ENCODE assay signal across 22 cellular contexts in the genomic region with DNA sequence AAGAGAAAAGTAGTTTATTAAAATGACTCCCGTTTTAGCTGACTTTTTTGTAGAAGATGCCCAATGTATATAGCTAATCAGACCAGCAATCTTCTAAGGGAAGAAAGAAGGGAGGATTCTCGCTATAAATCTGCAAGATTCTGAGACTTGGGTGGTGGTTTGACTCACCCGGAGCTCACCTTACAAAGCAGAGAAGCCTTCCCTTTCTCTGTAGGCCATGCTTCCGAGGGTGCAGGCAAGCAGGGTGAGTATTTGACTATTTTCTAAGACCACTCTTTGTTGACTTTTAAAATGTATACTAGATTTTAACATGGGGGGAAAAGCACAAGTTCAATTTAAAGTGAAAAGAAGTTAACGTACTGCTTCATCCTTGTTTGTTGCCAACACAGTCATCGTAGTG. TPM values are rescaled to one million over a fixed set of nuclear protein-coding genes. Genes with fewer than 3 reads are reported as not detected.
DNase-seq lines count a peak whose midpoint lies in the region; ATAC-seq lines count a peak whose summit lies in the region.
"Had no signal": no experiment of that assay in that cellular context is flagged by ENCODE, and none has a peak within 500 bp of the region (broad histone marks: within the 10 kb centered on the region; RNA-seq: fewer than 3 reads in every experiment).

No MANE protein-coding gene starts in this region.

- no peak overlapping the region for H3K4me3 Mint-ChIP-seq in activated CD4-positive, alpha-beta T cell treated with anti-CD3 and anti-CD28 coated beads, Interleukin-2, amount 10 ng/mL, durations not matched to agents 24 days and 14 days
- H3K4me3 Mint-ChIP-seq in T-helper 17 cell, result peak overlapping the region; percentile 36
- H3K4me3 Mint-ChIP-seq in stimulated activated naive B cell treated with anti-CD40 and anti-IgM and Interleukin-4, amounts not matched to agents 10 μg/mL and 1 μg/mL and 100 μg/mL, for 72 hours, result no peak overlapping the region

- H3K27me3 Mint-ChIP-seq in activated CD4-positive, alpha-beta T cell treated with anti-CD3 and anti-CD28 coated beads, Interleukin-2, amount 10 ng/mL, durations not matched to agents 24 days and 14 days, result peaks cover 92% of the 10 kb centered on the region
- H3K27me3 Mint-ChIP-seq in T-helper 17 cell, result peaks cover 95% of the 10 kb centered on the region
- H3K27me3 Mint-ChIP-seq in stimulated activated naive B cell treated with anti-CD40 and anti-IgM and Interleukin-4, amounts not matched to agents 10 μg/mL and 1 μg/mL and 100 μg/mL, for 72 hours, result peaks cover 88 to 98% of the 10 kb centered on the region in 2 donors

- peaks cover 100% of the 10 kb centered on the region for H3K27me3 ChIP-seq in iPS-18a (ENCODE audit: control insufficient read depth, insufficient read depth, low read length)
- H3K27me3 ChIP-seq: SJCRH30 had no signal

- ATAC-seq in T-helper 17 cell (no peak), GM18870 (IDR thresholded peaks at IDR 0.05; ENCODE audit: unreplicated experiment) (no peak)
- no peak for ATAC-seq in stimulated activated naive B cell treated with anti-CD40 and anti-IgM and Interleukin-4, amounts not matched to agents 10 μg/mL and 1 μg/mL and 100 μg/mL, for 72 hours (replicated peaks)
- ATAC-seq: HCT116, K562 had no signal

- H3K9ac ChIP-seq in iPS-18a (ENCODE audit: low read length), result no peak overlapping the region
- H3K9ac ChIP-seq: BLaER1 treated with 17β-estradiol and CSF1 and Interleukin-3, amounts not matched to agents 10 nM and 100 nM had no signal

- H3K9me3 Mint-ChIP-seq in activated CD4-positive, alpha-beta T cell treated with anti-CD3 and anti-CD28 coated beads, Interleukin-2, amount 10 ng/mL, durations not matched to agents 24 days and 14 days, result peaks cover 8% of the 10 kb centered on the region
- H3K9me3 Mint-ChIP-seq in stimulated activated naive B cell treated with anti-CD40 and anti-IgM and Interleukin-4, amounts not matched to agents 10 μg/mL and 1 μg/mL and 100 μg/mL, for 72 hours, result peaks cover 0 to 4% of the 10 kb centered on the region in 2 donors

- peaks cover 38% of the 10 kb centered on the region for H3K4me1 Mint-ChIP-seq in activated CD4-positive, alpha-beta T cell treated with anti-CD3 and anti-CD28 coated beads, Interleukin-2, amount 10 ng/mL, durations not matched to agents 24 days and 14 days
- peaks cover 42% of the 10 kb centered on the region for H3K4me1 Mint-ChIP-seq in T-helper 17 cell
- H3K4me1 Mint-ChIP-seq in stimulated activated naive B cell treated with anti-CD40 and anti-IgM and Interleukin-4, amounts not matched to agents 10 μg/mL and 1 μg/mL and 100 μg/mL, for 72 hours, result peaks cover 35 to 80% of the 10 kb centered on the region in 2 donors

- H3K27ac Mint-ChIP-seq in activated CD4-positive, alpha-beta T cell treated with anti-CD3 and anti-CD28 coated beads, Interleukin-2, amount 10 ng/mL, durations not matched to agents 24 days and 14 days, result no peak overlapping the region
- no peak overlapping the region for H3K27ac Mint-ChIP-seq in T-helper 17 cell
- H3K27ac Mint-ChIP-seq in stimulated activated naive B cell treated with anti-CD40 and anti-IgM and Interleukin-4, amounts not matched to agents 10 μg/mL and 1 μg/mL and 100 μg/mL, for 72 hours, result peak overlapping the region; percentile 9

- peak overlapping the region; percentile 19 for H3K4me3 ChIP-seq in iPS-18a (ENCODE audit: low read length)
- H3K4me3 ChIP-seq: BLaER1 treated with 17β-estradiol and CSF1 and Interleukin-3, amounts not matched to agents 10 nM and 100 nM; K562; SJCRH30 had no signal

- H3K9me3 ChIP-seq in T-helper 17 cell (ENCODE audit: control insufficient read depth, low read length, poor library complexity, severe bottlenecking) (no peaks in the 10 kb centered on the region), iPS-18a (ENCODE audit: control insufficient read depth, low read depth, low read length) (no peaks in the 10 kb centered on the region)
- H3K9me3 ChIP-seq: SJCRH30 had no signal

- no peak overlapping the region for H3K27ac ChIP-seq in iPS-18a (ENCODE audit: low read length)
- H3K27ac ChIP-seq: BLaER1 treated with 17β-estradiol and CSF1 and Interleukin-3, amounts not matched to agents 10 nM and 100 nM; RWPE1; SJCRH30 had no signal

- H3K4me1 ChIP-seq in iPS-18a (ENCODE audit: control insufficient read depth, low read depth, low read length), result peaks cover 56% of the 10 kb centered on the region
- H3K4me1 ChIP-seq: BLaER1 treated with 17β-estradiol and CSF1 and Interleukin-3, amounts not matched to agents 10 nM and 100 nM; SJCRH30 had no signal

- peaks cover 9% of the 10 kb centered on the region for H3K36me3 Mint-ChIP-seq in activated CD4-positive, alpha-beta T cell treated with anti-CD3 and anti-CD28 coated beads, Interleukin-2, amount 10 ng/mL, durations not matched to agents 24 days and 14 days (ENCODE audit: low read depth)
- H3K36me3 Mint-ChIP-seq in T-helper 17 cell (ENCODE audit: low read depth), result peaks cover 11% of the 10 kb centered on the region
- H3K36me3 Mint-ChIP-seq in stimulated activated naive B cell treated with anti-CD40 and anti-IgM and Interleukin-4, amounts not matched to agents 10 μg/mL and 1 μg/mL and 100 μg/mL, for 72 hours, result peaks cover 5 to 9% of the 10 kb centered on the region in 2 donors

- DNase-seq in activated CD4-positive, alpha-beta T cell treated with anti-CD3 and anti-CD28 coated beads, Interleukin-2, amount 10 ng/mL, durations not matched to agents 24 days and 14 days, result peak; percentile 52
- no peak for DNase-seq in activated CD4-positive, alpha-beta T cell treated with anti-CD3 and anti-CD28 coated beads, Interleukin-2, amount 50 U/mL, for 1 hour
- DNase-seq in T-helper 17 cell (no peak), DMS 273 (lab: John Stamatoyannopoulos, UW; ENCODE audit: unreplicated experiment) (no peak), GM03348 (ENCODE audit: low spot score) (no peak)
- no peak for DNase-seq in stimulated activated naive B cell treated with anti-CD40 and anti-IgM and Interleukin-4, amounts not matched to agents 10 μg/mL and 1 μg/mL and 100 μg/mL, for 72 hours
- DNase-seq: 8988T; DMS 273 treated with DMSO at 0.1 percent for 48 hours; NCI-H1092 treated with DMSO at 0.1 percent for 48 hours; NCI-H1694; NCI-H69; NK-92 treated with Interleukin-12 subunit alpha and Interleukin-12 subunit beta, amount 100 ng/mL, for 24 hours; SJCRH30 had no signal

- no peaks in the 10 kb centered on the region for H3K36me3 ChIP-seq in iPS-18a (ENCODE audit: control insufficient read depth, low read depth, low read length)
- H3K36me3 ChIP-seq: SJCRH30 had no signal

- intact Hi-C loops in activated CD4-positive, alpha-beta T cell treated with anti-CD3 and anti-CD28 coated beads, Interleukin-2, amount 10 ng/mL, durations not matched to agents 24 days and 14 days (cut with micrococcal nuclease), result loop anchor here (5.0 kb wide), 1 partner anchor 616 kb away; the partner anchor contains the start of gene PERP

RNA-seq across cellular contexts. Expression of gene OLIG3, which starts 2.7 kb away (rescaled TPM):
- not detected in 2 replicates for total RNA-seq in activated CD4-positive, alpha-beta T cell treated with anti-CD3 and anti-CD28 coated beads, Interleukin-2, amount 10 ng/mL, durations not matched to agents 24 days and 14 days
- under 1 TPM in 1 of 2 donors, not detected in 1; 0.12 TPM for total RNA-seq in T-helper 17 cell
- total RNA-seq: Daoy, HT1080, K562, M059J, SJCRH30 had no signal
